8 cellular contexts compared by ENCODE assay signal in the genomic region with DNA sequence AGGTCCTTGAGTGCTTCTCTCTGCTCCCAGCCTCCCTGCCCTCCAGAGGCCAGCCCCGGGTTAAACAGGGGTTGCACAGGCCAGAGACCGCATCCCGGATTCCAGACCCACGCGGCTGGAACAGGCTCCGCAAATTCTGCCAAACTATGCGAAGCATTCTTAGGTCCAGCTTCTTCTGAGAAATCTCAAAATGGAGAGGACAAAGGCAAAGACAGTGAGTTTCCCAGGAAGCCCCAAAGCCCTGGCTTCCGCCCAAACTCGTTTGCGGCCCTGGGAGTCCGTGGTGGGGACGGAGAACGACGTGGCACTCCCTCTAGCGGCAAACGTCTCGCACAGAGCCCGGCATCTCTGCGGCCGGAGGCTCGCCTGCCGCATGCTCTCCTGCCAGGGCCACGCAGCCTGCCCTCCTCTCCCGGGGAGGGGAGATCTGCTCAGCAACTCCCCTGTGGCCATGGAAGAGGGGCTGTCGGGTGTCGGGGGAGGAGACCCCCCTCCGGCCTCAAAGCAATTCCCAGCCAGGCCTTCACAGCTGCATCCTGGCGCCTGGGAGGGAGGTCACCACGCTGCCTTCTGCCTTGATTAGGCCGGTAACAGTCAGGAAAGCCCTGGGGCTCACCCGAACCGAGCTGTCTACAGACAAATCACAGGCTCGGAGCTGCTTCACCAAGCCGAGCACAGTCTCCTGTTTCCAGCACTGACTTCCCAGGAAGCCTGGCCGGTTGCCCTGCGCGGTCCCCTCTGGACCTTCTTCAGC. TPM values are rescaled to one million over a fixed set of nuclear protein-coding genes. Genes with fewer than 3 reads are reported as not detected.
A peak's percentile ranks its signal among the peaks of the same experiment; 100 is the strongest.
DNase-seq lines count a peak whose midpoint lies in the region; ATAC-seq lines count a peak whose summit lies in the region.

No MANE protein-coding gene starts in this region.

- peaks cover 33 to 49% of the 10 kb centered on the region in 2 donors for H3K27me3 Mint-ChIP-seq in effector memory CD8-positive, alpha-beta T cell

- H3K27ac Mint-ChIP-seq in effector memory CD8-positive, alpha-beta T cell: no peak overlapping the region

- H3K4me1 Mint-ChIP-seq in effector memory CD8-positive, alpha-beta T cell (ENCODE audit: low read depth in 2 of 2): no peaks in the 10 kb centered on the region

- no peaks in the 10 kb centered on the region for H3K36me3 Mint-ChIP-seq in effector memory CD8-positive, alpha-beta T cell (ENCODE audit: insufficient read depth)

- H3K4me3 Mint-ChIP-seq in effector memory CD8-positive, alpha-beta T cell: no peak overlapping the region

- DNase-seq in EL (peak; percentile 83), HT1080 (ENCODE audit: low read depth) (peak; percentile 59), T follicular helper cell (ENCODE audit: low read depth) (peak; percentile 18), brain pericyte (ENCODE audit: low read depth, low spot score) (peak; percentile 40), islet precursor cell (peak; percentile 98)
- DNase-seq in stimulated activated CD4-positive, alpha-beta T cell treated with anti-CD3 and anti-CD28 coated beads, Interleukin-12 subunit alpha, Interleukin-12 subunit beta, amount 100 ng/mL, for 24 hours (ENCODE audit: low read depth in 2 of 2): peak; percentile 40 to 68
- no peak for DNase-seq in effector memory CD8-positive, alpha-beta T cell

- ATAC-seq in GM21526 (IDR thresholded peaks at IDR 0.05; ENCODE audit: low FRiP score, unreplicated experiment): peak; percentile 93
- ATAC-seq in effector memory CD8-positive, alpha-beta T cell (replicated peaks): no peak

- H3K9me3 Mint-ChIP-seq in effector memory CD8-positive, alpha-beta T cell: no peaks in the 10 kb centered on the region

RNA-seq across cellular contexts. Expression of gene KLHL29, which starts 33.4 kb away (rescaled TPM):
- total RNA-seq in HT1080 (2014; rRNA removed; shearing (Covaris generic)): 6.0 and 6.8 TPM in 2 replicates
- polyA plus RNA-seq in HT1080 (2015; cell fraction: cytosol; rRNA removed): 6.1 and 7.4 TPM in 2 replicates
- 11.0 and 11.3 TPM in 2 replicates for polyA plus RNA-seq in HT1080 (2015; cell fraction: nucleus; rRNA removed)

Comparison
In these comparisons a context has a peak if more than half of its experiments do, and no peak if none do; other contexts are left out.
1. DNase-seq: peak in EL (single experiment), HT1080 (single experiment), T follicular helper cell (single experiment), brain pericyte (single experiment), islet precursor cell (single experiment) and stimulated activated CD4-positive, alpha-beta T cell treated with anti-CD3 and anti-CD28 coated beads, Interleukin-12 subunit alpha, Interleukin-12 subunit beta, amount 100 ng/mL, for 24 hours (2 of 2); none in effector memory CD8-positive, alpha-beta T cell (0 of 3).